In genomic region chr2:47483191-47483590, GRCh38 we compare ENCODE assay signal across 21 cellular contexts.
"Had no signal": no experiment of that assay in that cellular context is flagged by ENCODE, and none has a peak within 500 bp of the region (broad histone marks: within the 10 kb centered on the region; RNA-seq: fewer than 3 reads in every experiment).

No MANE protein-coding gene starts in this region.

- FAIRE-seq: HepG2, RCC 7860 had no signal

- H3K27me3 ChIP-seq: MG63 had no signal

- H3K9me3 ChIP-seq: MG63, SK-N-SH had no signal

- ATAC-seq: HepG2, T-cell had no signal

- H3K4me3 ChIP-seq: MG63 had no signal

- DNase-seq: IMR-90, Karpas-422, KG1, MG63, NCI-H1092, NCI-H1105 treated with DMSO at 0.1 percent for 48 hours, NCI-H1417 treated with DMSO at 0.1 percent for 48 hours, NCI-H146, NCI-H1694 treated with DMSO at 0.1 percent for 48 hours, NCI-H1930, NCI-H2081, NCI-H2107, NCI-H2227 treated with DMSO at 0.1 percent for 48 hours, NCI-H526, RPMI8226, SHP77, SK-N-SH, SW 1271, T-cell had no signal
